19 cellular contexts compared by ENCODE assay signal in the genomic region with DNA sequence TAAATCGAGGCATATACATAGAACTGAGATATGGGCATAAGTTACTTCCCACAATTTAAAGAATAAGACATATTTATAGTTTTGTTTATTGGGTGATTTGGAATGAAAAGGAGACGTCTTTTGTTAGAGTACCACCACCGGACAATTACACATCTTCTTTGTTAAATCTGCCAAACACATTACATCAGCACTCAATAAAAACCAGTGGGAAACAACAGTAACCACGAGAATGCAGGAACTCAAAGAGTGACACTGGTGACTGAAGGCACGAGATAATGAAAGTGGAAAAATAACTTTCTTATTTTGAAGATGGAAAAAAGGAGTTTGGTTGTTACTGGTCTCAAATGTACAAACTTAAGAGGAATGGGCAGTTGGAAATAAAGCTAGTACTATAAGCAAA.
DNase-seq lines count a peak whose midpoint lies in the region; ATAC-seq and TF ChIP-seq lines count a peak whose summit lies in the region.
"Had no signal": no experiment of that assay in that cellular context is flagged by ENCODE, and none has a peak within 500 bp of the region (broad histone marks: within the 10 kb centered on the region; RNA-seq: fewer than 3 reads in every experiment).

No MANE protein-coding gene starts in this region.

- TF ChIP-seq CTCF in brain (conservative IDR thresholded peaks at IDR 0.05) (no peak), Calu3 (IDR thresholded peaks at IDR 0.05; ENCODE audit: unreplicated experiment) (no peak)

- H3K27ac Mint-ChIP-seq in stimulated activated naive CD8-positive, alpha-beta T cell treated with anti-CD3 and anti-CD28 coated beads, Interleukin-15, Interleukin-2, amounts not matched to agents 100 ng/mL and 50 ng/mL, for 24 hours, result peak overlapping the region; percentile 36
- H3K27ac Mint-ChIP-seq in brain (peak overlapping the region in 4 of 5 experiments; percentile 2 to 35 (median 22)), Calu3 (ENCODE audit: unreplicated experiment) (no peak overlapping the region)
- H3K27ac Mint-ChIP-seq: activated CD8-positive, alpha-beta memory T cell treated with anti-CD3 and anti-CD28 coated beads, Interleukin-2, amount 10 ng/mL, durations not matched to agents 7 days and 5 days; endodermal cell had no signal

- no peaks in the 10 kb centered on the region for H3K27me3 Mint-ChIP-seq in stimulated activated naive CD8-positive, alpha-beta T cell treated with anti-CD3 and anti-CD28 coated beads, Interleukin-15, Interleukin-2, amounts not matched to agents 100 ng/mL and 50 ng/mL, for 24 hours
- H3K27me3 Mint-ChIP-seq in brain, result no peaks in the 10 kb centered on the region
- H3K27me3 Mint-ChIP-seq in Calu3 (ENCODE audit: unreplicated experiment), result no peaks in the 10 kb centered on the region
- H3K27me3 Mint-ChIP-seq: activated CD8-positive, alpha-beta memory T cell treated with anti-CD3 and anti-CD28 coated beads, Interleukin-2, amount 10 ng/mL, durations not matched to agents 7 days and 5 days; activated naive CD4-positive, alpha-beta T cell treated with anti-CD3 and anti-CD28 coated beads, Interleukin-2, amount 50 U/mL, for 24 hours; stimulated activated naive B cell treated with anti-CD40 and anti-IgM and Interleukin-4, amounts not matched to agents 10 μg/mL and 1 μg/mL and 100 μg/mL, for 72 hours had no signal

- H3K36me3 Mint-ChIP-seq in stimulated activated naive CD8-positive, alpha-beta T cell treated with anti-CD3 and anti-CD28 coated beads, Interleukin-15, Interleukin-2, amounts not matched to agents 100 ng/mL and 50 ng/mL, for 24 hours (ENCODE audit: low read depth), result peaks cover 91% of the 10 kb centered on the region
- peaks cover 98% of the 10 kb centered on the region for H3K36me3 Mint-ChIP-seq in brain
- peaks cover 32% of the 10 kb centered on the region for H3K36me3 Mint-ChIP-seq in Calu3 (ENCODE audit: insufficient read depth, unreplicated experiment)

- no peaks in the 10 kb centered on the region for H3K4me1 Mint-ChIP-seq in stimulated activated naive CD8-positive, alpha-beta T cell treated with anti-CD3 and anti-CD28 coated beads, Interleukin-15, Interleukin-2, amounts not matched to agents 100 ng/mL and 50 ng/mL, for 24 hours (ENCODE audit: low read depth)
- peaks cover 12% of the 10 kb centered on the region for H3K4me1 Mint-ChIP-seq in brain
- H3K4me1 Mint-ChIP-seq in Calu3 (ENCODE audit: low read depth, unreplicated experiment), result no peaks in the 10 kb centered on the region
- H3K4me1 Mint-ChIP-seq: activated naive CD4-positive, alpha-beta T cell treated with anti-CD3 and anti-CD28 coated beads, Interleukin-2, amount 50 U/mL, for 24 hours; endodermal cell had no signal

- CTCF ChIA-PET in Calu3 (lab: Charles Lee), result interaction anchor here (0.6 kb wide), 1 partner anchor 123 kb away, joined by 3 read pairs; no protein-coding TSS in a partner anchor

- ATAC-seq in stimulated activated naive CD8-positive, alpha-beta T cell treated with anti-CD3 and anti-CD28 coated beads, Interleukin-15, Interleukin-2, amounts not matched to agents 100 U/mL and 50 U/mL, for 24 hours, result no peak
- ATAC-seq: activated CD8-positive, alpha-beta memory T cell treated with anti-CD3 and anti-CD28 coated beads, Interleukin-2, amount 10 ng/mL, durations not matched to agents 7 days and 5 days; stimulated activated naive B cell treated with anti-CD40 and anti-IgM and Interleukin-4, amounts not matched to agents 10 μg/mL and 1 μg/mL and 100 μg/mL, for 72 hours had no signal

- no peak overlapping the region for H3K4me3 Mint-ChIP-seq in stimulated activated naive CD8-positive, alpha-beta T cell treated with anti-CD3 and anti-CD28 coated beads, Interleukin-15, Interleukin-2, amounts not matched to agents 100 ng/mL and 50 ng/mL, for 24 hours
- H3K4me3 Mint-ChIP-seq in brain (no peak overlapping the region), Calu3 (ENCODE audit: low read depth, unreplicated experiment) (no peak overlapping the region)
- H3K4me3 Mint-ChIP-seq: activated CD8-positive, alpha-beta memory T cell treated with anti-CD3 and anti-CD28 coated beads, Interleukin-2, amount 10 ng/mL, durations not matched to agents 7 days and 5 days; activated naive CD4-positive, alpha-beta T cell treated with anti-CD3 and anti-CD28 coated beads, Interleukin-2, amount 50 U/mL, for 24 hours; endodermal cell; stimulated activated naive B cell treated with anti-CD40 and anti-IgM and Interleukin-4, amounts not matched to agents 10 μg/mL and 1 μg/mL and 100 μg/mL, for 72 hours had no signal

- H3K9me3 Mint-ChIP-seq in stimulated activated naive CD8-positive, alpha-beta T cell treated with anti-CD3 and anti-CD28 coated beads, Interleukin-15, Interleukin-2, amounts not matched to agents 100 ng/mL and 50 ng/mL, for 24 hours, result no peaks in the 10 kb centered on the region
- H3K9me3 Mint-ChIP-seq in brain (no peaks in the 10 kb centered on the region), Calu3 (ENCODE audit: low read depth, unreplicated experiment) (peaks cover 2% of the 10 kb centered on the region)
- H3K9me3 Mint-ChIP-seq: activated naive CD4-positive, alpha-beta T cell treated with anti-CD3 and anti-CD28 coated beads, Interleukin-2, amount 50 U/mL, for 24 hours had no signal

- intact Hi-C loops in Calu3 (cut with micrococcal nuclease; ENCODE audit: unreplicated experiment), result no loop called here

- DNase-seq in stimulated activated naive CD8-positive, alpha-beta T cell treated with anti-CD3 and anti-CD28 coated beads, Interleukin-15, Interleukin-2, amounts not matched to agents 100 U/mL and 50 U/mL, for 24 hours, result no peak
- DNase-seq in kidney glomerular epithelial cell (lab: John Stamatoyannopoulos, UW), result peak; percentile 6
- no peak for DNase-seq in nucleus accumbens (lab: John Stamatoyannopoulos, UW)
- no peak for DNase-seq in KG1 (lab: John Stamatoyannopoulos, UW)
- no peak for DNase-seq in Calu3
- no peak for DNase-seq in activated gamma-delta T cell treated with Interleukin-2 at 50 U/mL for 16 hours
- DNase-seq: activated CD4-positive, CD25-positive, alpha-beta regulatory T cell; activated CD8-positive, alpha-beta memory T cell treated with anti-CD3 and anti-CD28 coated beads, Interleukin-2, amount 10 ng/mL, durations not matched to agents 7 days and 5 days; Caco-2; central memory CD4-positive, alpha-beta T cell; endodermal cell; Karpas-422; NCI-H1436; NCI-H226; Right ventricle myocardium superior; stimulated activated naive B cell treated with anti-CD40 and anti-IgM and Interleukin-4, amounts not matched to agents 10 μg/mL and 1 μg/mL and 100 μg/mL, for 72 hours had no signal

- no TSS peak for BruUV-seq in Calu3 (replicated peaks; lab: Mats Ljungman, UMichigan)
